Comparison of ENCODE assay signal across 13 cellular contexts in the genomic region with DNA sequence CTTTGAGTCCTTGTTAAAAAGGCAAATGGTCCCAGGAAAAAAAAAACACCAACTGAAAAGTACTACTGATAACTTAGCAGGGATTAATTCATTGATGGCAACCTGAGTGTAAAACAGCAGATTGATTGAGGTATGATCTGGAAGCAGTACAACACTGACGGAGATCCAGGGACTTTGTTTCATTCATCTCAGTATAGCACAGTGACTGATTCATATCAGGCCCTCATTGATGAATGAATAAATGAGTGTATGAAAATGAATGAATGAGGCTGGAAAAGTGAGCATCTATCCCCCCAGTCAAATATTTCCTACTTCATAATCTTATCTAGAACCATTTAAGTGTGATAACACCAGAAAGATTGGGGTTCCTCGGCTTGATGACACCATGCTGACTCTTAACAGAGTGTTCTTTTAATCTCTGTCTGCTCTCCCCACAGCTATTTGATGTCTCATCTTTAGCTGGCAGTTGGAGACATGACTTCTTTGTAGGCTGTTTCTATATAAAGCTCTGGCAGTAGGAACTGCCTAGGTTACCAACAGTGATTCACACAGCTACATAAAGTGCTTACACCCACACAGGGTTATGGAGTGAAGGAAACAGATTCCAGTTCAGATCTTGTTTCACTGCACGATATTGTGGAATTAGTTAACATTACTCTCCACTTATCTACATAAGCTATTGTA. TPM values are rescaled to one million over a fixed set of nuclear protein-coding genes. Genes with fewer than 3 reads are reported as not detected.
A peak's percentile ranks its signal among the peaks of the same experiment; 100 is the strongest.
DNase-seq lines count a peak whose midpoint lies in the region; TF ChIP-seq lines count a peak whose summit lies in the region.
"Had no signal": no experiment of that assay in that cellular context is flagged by ENCODE, and none has a peak within 500 bp of the region (broad histone marks: within the 10 kb centered on the region; RNA-seq: fewer than 3 reads in every experiment).

No MANE protein-coding gene starts in this region.

- no peaks in the 10 kb centered on the region for H3K36me3 Mint-ChIP-seq in MCF 10A (ENCODE audit: insufficient read depth, unreplicated experiment)
- H3K36me3 Mint-ChIP-seq in activated CD4-positive, alpha-beta T cell treated with anti-CD3 and anti-CD28 coated beads, Interleukin-2, amount 10 ng/mL, durations not matched to agents 7 days and 5 days (ENCODE audit: low read depth), result no peaks in the 10 kb centered on the region

- H3K4me3 Mint-ChIP-seq in MCF 10A (ENCODE audit: unreplicated experiment), result no peak overlapping the region
- no peak overlapping the region for H3K4me3 Mint-ChIP-seq in activated CD4-positive, alpha-beta T cell treated with anti-CD3 and anti-CD28 coated beads, Interleukin-2, amount 10 ng/mL, durations not matched to agents 7 days and 5 days

- peaks cover 9% of the 10 kb centered on the region for H3F3A ChIP-seq in SK-N-SH (replicated peaks; ENCODE audit: insufficient read depth)

- H3K27ac ChIP-seq in breast epithelium (no peak overlapping the region), SK-N-SH (ENCODE audit: low read depth in 2 of 2, low read length in 1 of 2) (peak overlapping the region in 1 of 2 experiments; percentile 68; a peak in 2 of 4 replicates)
- H3K27ac ChIP-seq: colonic mucosa had no signal

- H3K9me3 ChIP-seq in breast epithelium, result no peaks in the 10 kb centered on the region
- no peaks in the 10 kb centered on the region for H3K9me3 ChIP-seq in SK-N-SH
- H3K9me3 ChIP-seq: colonic mucosa had no signal

- H3K4me2 ChIP-seq in SK-N-SH, result no peak overlapping the region; the same call in 1 of the 2 replicates

- POLR2A ChIA-PET in MCF 10A (lab: Yijun Ruan, JAX), result interaction anchor here (0.6 to 1.0 kb wide), 5 partner anchors 15 to 1745 kb away, joined by 3 to 9 read pairs (median 3); a partner anchor contains a TSS
- POLR2A ChIA-PET in SK-N-SH (lab: Yijun Ruan, JAX), result no interaction called here
- POLR2A ChIA-PET in activated CD4-positive, alpha-beta T cell treated with anti-CD3 and anti-CD28 coated beads, Interleukin-2, amount 10 ng/mL, durations not matched to agents 7 days and 5 days (lab: Charles Lee), result no interaction called here

- TF ChIP-seq RAD21 in SK-N-SH (IDR thresholded peaks at IDR 0.05; ENCODE audit: low read length), result no peak

- H4K20me1 ChIP-seq in SK-N-SH (ENCODE audit: insufficient read depth), result no peaks in the 10 kb centered on the region

- BruUV-seq in MCF 10A (replicated peaks; lab: Mats Ljungman, UMichigan), result no TSS peak

- H3K27me3 Mint-ChIP-seq in MCF 10A (ENCODE audit: insufficient read depth, unreplicated experiment), result peaks cover 35% of the 10 kb centered on the region
- H3K27me3 Mint-ChIP-seq in activated CD4-positive, alpha-beta T cell treated with anti-CD3 and anti-CD28 coated beads, Interleukin-2, amount 10 ng/mL, durations not matched to agents 7 days and 5 days, result no peaks in the 10 kb centered on the region

- H3K79me2 ChIP-seq in SK-N-SH (ENCODE audit: insufficient read depth), result no peaks in the 10 kb centered on the region

- CTCF ChIA-PET in MCF 10A (lab: Yijun Ruan, JAX), result interaction anchor here (1.1 kb wide), 1 partner anchor 27 kb away, joined by 4 read pairs; no protein-coding TSS in a partner anchor
- CTCF ChIA-PET in SK-N-SH (lab: Yijun Ruan, JAX), result no interaction called here
- CTCF ChIA-PET in activated CD4-positive, alpha-beta T cell treated with anti-CD3 and anti-CD28 coated beads, Interleukin-2, amount 10 ng/mL, durations not matched to agents 7 days and 5 days (lab: Charles Lee), result interaction anchor here (1.2 kb wide), 1 partner anchor 41 kb away, joined by 3 read pairs; no protein-coding TSS in a partner anchor

- H3K4me3 ChIP-seq in breast epithelium (no peak overlapping the region), SK-N-SH (ENCODE audit: low read depth in 2 of 2, low read length in 1 of 2) (no peak overlapping the region)
- H3K4me3 ChIP-seq: colonic mucosa, K562 had no signal

- DNase-seq in MCF 10A (ENCODE audit: unreplicated experiment), result peak; percentile 76
- DNase-seq in breast epithelium (ENCODE audit: low spot score in 2 of 2), result no peak
- no peak for DNase-seq in SK-N-SH
- DNase-seq in glomerular visceral epithelial cell (ENCODE audit: extremely low spot score), result peak; percentile 73
- DNase-seq in stromal cell of bone marrow (ENCODE audit: low read depth), result peak; percentile 87
- no peak for DNase-seq in cerebellum (ENCODE audit: low spot score)
- no peak for DNase-seq in COLO668 (lab: John Stamatoyannopoulos, UW; ENCODE audit: unreplicated experiment)
- DNase-seq in activated CD4-positive, alpha-beta T cell treated with anti-CD3 and anti-CD28 coated beads, Interleukin-2, amount 10 ng/mL, durations not matched to agents 7 days and 5 days, result no peak
- DNase-seq: colonic mucosa; COR-L47; small intestine; stimulated activated naive CD4-positive, alpha-beta T cell treated with Interleukin-2 at 50 U/mL for 16 hours had no signal

- H2AFZ ChIP-seq in SK-N-SH (ENCODE audit: low read depth), result peak overlapping the region; percentile 44; the same call in 1 of the 2 replicates

- peak in 1 of 2 experiments; percentile 41; a peak in 1 of 4 replicates for TF ChIP-seq EP300 in SK-N-SH (IDR thresholded peaks at IDR 0.05; ENCODE audit: borderline replicate concordance in 1 of 2, low read depth in 1 of 2, low read length in 1 of 2)

- no peaks in the 10 kb centered on the region for H3K9me3 Mint-ChIP-seq in MCF 10A (ENCODE audit: unreplicated experiment)
- H3K9me3 Mint-ChIP-seq in activated CD4-positive, alpha-beta T cell treated with anti-CD3 and anti-CD28 coated beads, Interleukin-2, amount 10 ng/mL, durations not matched to agents 7 days and 5 days, result no peaks in the 10 kb centered on the region

- no peaks in the 10 kb centered on the region for H3K9me2 ChIP-seq in SK-N-SH

- H3K9ac ChIP-seq in SK-N-SH, result peak overlapping the region; percentile 25; the same call in 1 of the 2 replicates

- H3K4me1 Mint-ChIP-seq in MCF 10A (ENCODE audit: insufficient read depth, unreplicated experiment), result peaks cover 9% of the 10 kb centered on the region
- no peaks in the 10 kb centered on the region for H3K4me1 Mint-ChIP-seq in activated CD4-positive, alpha-beta T cell treated with anti-CD3 and anti-CD28 coated beads, Interleukin-2, amount 10 ng/mL, durations not matched to agents 7 days and 5 days

- H3K4me1 ChIP-seq in breast epithelium (no peaks in the 10 kb centered on the region), SK-N-SH (ENCODE audit: control insufficient read depth in 1 of 2, insufficient read depth in 2 of 2, low read depth in 1 of 2, low read length in 1 of 2) (no peaks in the 10 kb centered on the region)
- H3K4me1 ChIP-seq: colonic mucosa had no signal

- H3K27ac Mint-ChIP-seq in MCF 10A (ENCODE audit: low read depth, unreplicated experiment), result peak overlapping the region; percentile 27
- no peak overlapping the region for H3K27ac Mint-ChIP-seq in activated CD4-positive, alpha-beta T cell treated with anti-CD3 and anti-CD28 coated beads, Interleukin-2, amount 10 ng/mL, durations not matched to agents 7 days and 5 days

- H3K27me3 ChIP-seq in breast epithelium, result peaks cover 0 to 29% of the 10 kb centered on the region in 2 donors
- no peaks in the 10 kb centered on the region for H3K27me3 ChIP-seq in SK-N-SH (ENCODE audit: insufficient read depth)
- H3K27me3 ChIP-seq: colonic mucosa had no signal

- 4% methylated on average over 3 of the region's 3 CpGs for WGBS in SK-N-SH (ENCODE audit: low lambda C conversion rate)

- H3K36me3 ChIP-seq in breast epithelium, result no peaks in the 10 kb centered on the region
- H3K36me3 ChIP-seq in SK-N-SH (replicated peaks in 1 of 2; ENCODE audit: control insufficient read depth in 1 of 2, insufficient read depth in 2 of 2, low read length in 1 of 2), result no peaks in the 10 kb centered on the region
- H3K36me3 ChIP-seq: colonic mucosa had no signal

- TF ChIP-seq POLR2A in breast epithelium (IDR thresholded peaks at IDR 0.05), result no peak

- intact Hi-C loops in MCF 10A (cut with micrococcal nuclease) (no loop called here), breast epithelium (cut with DNase I; ENCODE audit: low total_unique reads) (no loop called here)

- no peak for TF ChIP-seq CTCF in MCF 10A (IDR thresholded peaks at IDR 0.05; ENCODE audit: unreplicated experiment)
- TF ChIP-seq CTCF in breast epithelium (IDR thresholded peaks at IDR 0.05), result no peak
- TF ChIP-seq CTCF in SK-N-SH (IDR thresholded peaks at IDR 0.05), result no peak

TF ChIP-seq in SK-N-SH, 30 proteins besides CTCF, POLR2A, EP300 and RAD21 (continues in another document):
- peak; percentile 69 for TF ChIP-seq FOSL2 (IDR thresholded peaks at IDR 0.05; ENCODE audit: borderline replicate concordance, low read depth)
- TF ChIP-seq RXRA (IDR thresholded peaks at IDR 0.05; ENCODE audit: borderline replicate concordance, low read depth), result peak; percentile 19; the same call in 1 of the 2 replicates
- TF ChIP-seq FOXJ3 (CRISPR knock-in tag; IDR thresholded peaks at IDR 0.05), result no peak

RNA-seq across cellular contexts. Expression of a gene that starts 18.6 kb away (rescaled TPM):
- 0.09 and 0.17 TPM in 2 replicates for total RNA-seq in MCF 10A (2022)
- 10 to 100 TPM in 1 of 3 donors, 1 to 10 TPM in 2; 1.1 to 17.1 (median 3.9) TPM for total RNA-seq in breast epithelium
- polyA plus RNA-seq in SK-N-SH (2012; rRNA removed), result not detected in 2 replicates
- not detected in 2 replicates for polyA plus RNA-seq in SK-N-SH (2012; cell fraction: cytosol; rRNA removed)
- not detected in 2 replicates for polyA plus RNA-seq in SK-N-SH (2012; cell fraction: nucleus; rRNA removed)
- total RNA-seq in cerebellum, result 2.0 TPM
- not detected for total RNA-seq in activated CD4-positive, alpha-beta T cell treated with anti-CD3 and anti-CD28 coated beads, Interleukin-2, amount 10 ng/mL, durations not matched to agents 7 days and 5 days
- polyA plus RNA-seq: K562 had no signal

Comparison
In these comparisons a context has a peak if more than half of its experiments do, and no peak if none do; other contexts are left out.
1. DNase-seq: peak in MCF 10A (single experiment), glomerular visceral epithelial cell (single experiment) and stromal cell of bone marrow (single experiment); none in breast epithelium (0 of 2), SK-N-SH (single experiment), cerebellum (single experiment), COLO668 (single experiment) and activated CD4-positive, alpha-beta T cell treated with anti-CD3 and anti-CD28 coated beads, Interleukin-2, amount 10 ng/mL, durations not matched to agents 7 days and 5 days (single experiment).